1 cellular context compared by ENCODE assay signal in genomic region chr21:44364151-44365053, GRCh38.
TF ChIP-seq lines count a peak whose summit lies in the region.

No MANE protein-coding gene starts in this region.

TF ChIP-seq in H1, 55 proteins besides CTCF, POLR2A, EP300 and RAD21:
- TF ChIP-seq ASH2L (IDR thresholded peaks at IDR 0.05; ENCODE audit: low read length) (no peak), RNF2 (IDR thresholded peaks at IDR 0.05; ENCODE audit: borderline replicate concordance, low read depth, low read length, missing control alignments, poor library complexity, severe bottlenecking) (no peak), ZNF274 (IDR thresholded peaks at IDR 0.05; ENCODE audit: borderline replicate concordance, extremely low read depth, low read length) (no peak), SRF (IDR thresholded peaks at IDR 0.05; ENCODE audit: low read depth, low read length) (no peak)
- TF ChIP-seq, protein P1, sequence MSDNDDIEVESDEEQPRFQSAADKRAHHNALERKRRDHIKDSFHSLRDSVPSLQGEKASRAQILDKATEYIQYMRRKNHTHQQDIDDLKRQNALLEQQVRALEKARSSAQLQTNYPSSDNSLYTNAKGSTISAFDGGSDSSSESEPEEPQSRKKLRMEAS (IDR thresholded peaks at IDR 0.05), result peak; percentile 83
